In the genomic region with DNA sequence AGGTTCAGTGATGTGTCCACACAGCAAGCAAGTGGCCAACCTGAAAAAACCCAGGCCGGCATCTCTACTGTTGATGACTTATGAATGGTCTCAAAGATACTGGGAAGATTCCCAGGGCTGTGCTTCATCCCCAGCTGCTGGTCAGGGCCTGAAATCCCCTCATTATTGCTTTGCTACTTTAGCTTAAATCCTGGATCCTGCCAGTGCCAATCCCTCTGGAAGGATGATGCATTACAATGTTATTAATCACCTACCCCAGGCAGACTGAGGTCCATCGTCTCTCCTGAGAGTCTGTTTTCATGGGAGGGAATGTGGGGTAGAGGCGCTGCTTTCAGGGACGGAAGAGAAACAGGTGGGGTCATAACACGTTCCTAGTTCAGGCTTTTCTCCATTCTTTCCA, we compare ENCODE assay signal across 28 cellular contexts.
A peak's percentile ranks its signal among the peaks of the same experiment; 100 is the strongest.
DNase-seq lines count a peak whose midpoint lies in the region; ATAC-seq, FAIRE-seq and TF ChIP-seq lines count a peak whose summit lies in the region.
"Had no signal": no experiment of that assay in that cellular context is flagged by ENCODE, and none has a peak within 500 bp of the region (broad histone marks: within the 10 kb centered on the region; RNA-seq: fewer than 3 reads in every experiment).

No MANE protein-coding gene starts in this region.

- TF ChIP-seq CTCF in AG10803 (conservative IDR thresholded peaks at IDR 0.05; ENCODE audit: low read length) (no peak), H1 (IDR thresholded peaks at IDR 0.05; ENCODE audit: control extremely low read depth in 1 of 3, insufficient read depth in 1 of 3, low read depth in 1 of 3, low read length in 3 of 3) (no peak), neural progenitor cell (IDR thresholded peaks at IDR 0.05) (no peak), natural killer cell (IDR thresholded peaks at IDR 0.05) (no peak), MCF 10A (IDR thresholded peaks at IDR 0.05; ENCODE audit: unreplicated experiment) (no peak), esophagus squamous epithelium (IDR thresholded peaks at IDR 0.05) (no peak)

- H3K9ac ChIP-seq in H1 (replicated peaks in 1 of 4; ENCODE audit: extremely low read depth in 1 of 4, low read depth in 3 of 4, low read length in 3 of 4) (no peak overlapping the region), neural progenitor cell (no peak overlapping the region)

- H3K23me2 ChIP-seq in H1 (ENCODE audit: low read depth, low read length) = peaks cover 4% of the 10 kb centered on the region; the same call in 1 of the 2 replicates

- no TSS peak for BruUV-seq in MCF 10A (replicated peaks; lab: Mats Ljungman, UMichigan)

- H4K20me1 ChIP-seq in H1 (replicated peaks in 1 of 2; ENCODE audit: control insufficient read depth in 1 of 2, insufficient read depth in 2 of 2, low read length in 2 of 2) = no peaks in the 10 kb centered on the region
- no peaks in the 10 kb centered on the region for H4K20me1 ChIP-seq in neural progenitor cell (ENCODE audit: low read depth)

- CTCF ChIA-PET in H1 (lab: Charles Lee; ENCODE audit: partially characterized antibody) (interaction anchor here (3.0 kb wide), 1 partner anchor 25 kb away, joined by 11 read pairs; no protein-coding TSS in a partner anchor), MCF 10A (lab: Yijun Ruan, JAX) (no interaction called here)

- H4K91ac ChIP-seq in H1 (replicated peaks; ENCODE audit: insufficient read length, low read length) = no peak overlapping the region

- no peak for FAIRE-seq in H1 (lab: Jason Lieb, UNC)

- H3K4me1 Mint-ChIP-seq in neural progenitor cell = peaks cover 70% of the 10 kb centered on the region
- H3K4me1 Mint-ChIP-seq in natural killer cell = peaks cover 9 to 11% of the 10 kb centered on the region in 2 donors
- H3K4me1 Mint-ChIP-seq in MCF 10A (ENCODE audit: insufficient read depth, unreplicated experiment) = peaks cover 9% of the 10 kb centered on the region

- no peak overlapping the region for H2BK12ac ChIP-seq in H1 (ENCODE audit: low read depth, low read length)

- H2AK5ac ChIP-seq in H1 (ENCODE audit: low read depth, low read length) = no peak overlapping the region

- no peak overlapping the region for H2AFZ ChIP-seq in H1 (ENCODE audit: low read length)
- H2AFZ ChIP-seq in neural progenitor cell (replicated peaks) = no peak overlapping the region

- no peak overlapping the region for H3K18ac ChIP-seq in H1 (ENCODE audit: extremely low read depth, low read length)

- H3K36me3 Mint-ChIP-seq in neural progenitor cell (no peaks in the 10 kb centered on the region), natural killer cell (no peaks in the 10 kb centered on the region), MCF 10A (ENCODE audit: insufficient read depth, unreplicated experiment) (no peaks in the 10 kb centered on the region)

- H3K9me3 Mint-ChIP-seq in neural progenitor cell (peaks cover 4% of the 10 kb centered on the region), natural killer cell (no peaks in the 10 kb centered on the region), MCF 10A (ENCODE audit: unreplicated experiment) (no peaks in the 10 kb centered on the region)
- H3K9me3 Mint-ChIP-seq: naive B cell had no signal

- no peak overlapping the region for H4K5ac ChIP-seq in H1 (ENCODE audit: insufficient read length, low read depth, low read length)

- intact Hi-C loops in natural killer cell (cut with micrococcal nuclease) = no loop called here
- intact Hi-C loops in MCF 10A (cut with micrococcal nuclease) = no loop called here
- intact Hi-C loops in esophagus squamous epithelium (cut with DNase I) = no loop called here

- H3K27ac Mint-ChIP-seq in neural progenitor cell (peak overlapping the region; percentile 99), natural killer cell (no peak overlapping the region), MCF 10A (ENCODE audit: low read depth, unreplicated experiment) (no peak overlapping the region)

- 94% methylated on average over 5 of the region's 5 CpGs; no CpG with 5 or more reads in 1 of the 2 experiments for WGBS in H1 (ENCODE audit: extremely low coverage in 1 of 2, insufficient coverage in 1 of 2, insufficient read length in 1 of 2, insufficient replicate concordance in 2 of 2, low coverage in 1 of 2, low lambda C conversion rate in 2 of 2, missing lambda C conversion rate in 1 of 2), 2 experiments
- 63 to 76% methylated on average over 4 to 5 of the region's 5 CpGs for WGBS in esophagus squamous epithelium, 2 donors

- DNase-seq in AG10803 (ENCODE audit: low read depth) (peak; percentile 39), M059J (ENCODE audit: low read depth) (peak; percentile 46), H1 (ENCODE audit: low read depth in 1 of 2, low spot score in 2 of 2) (no peak), neural progenitor cell (ENCODE audit: low spot score) (no peak), natural killer cell (no peak), MCF 10A (ENCODE audit: unreplicated experiment) (no peak), GOT3 (lab: John Stamatoyannopoulos, UW) (no peak), esophagus squamous epithelium (lab: John Stamatoyannopoulos, UW) (no peak)
- DNase-seq: activated CD4-positive, alpha-beta T cell treated with anti-CD3 and anti-CD28 coated beads, Interleukin-2, amount 50 U/mL, for 4 hours; activated CD8-positive, alpha-beta memory T cell treated with anti-CD3 and anti-CD28 coated beads, Interleukin-2, amount 50 U/mL, for 4 hours; activated naive CD4-positive, alpha-beta T cell treated with anti-CD3 and anti-CD28 coated beads, Interleukin-2, amount 50 U/mL, for 16 hours; amniotic stem cell; colonic mucosa; COR-L47; DMS79; IMR-90; left ventricle myocardium inferior; mesendoderm; naive B cell; NCI-H1105; NCI-H187 treated with DMSO at 0.1 percent for 48 hours; NCI-H69; RPMI8226; spleen; T-helper 1 cell had no signal

- H2BK15ac ChIP-seq in H1 (ENCODE audit: low read length) = peak overlapping the region; percentile 53; the same call in 1 of the 2 replicates

- no peaks in the 10 kb centered on the region for H3K79me1 ChIP-seq in H1 (ENCODE audit: low read depth, low read length)

- H3K4me1 ChIP-seq in H1 (replicated peaks in 1 of 4; ENCODE audit: control insufficient read depth in 3 of 4, insufficient read depth in 4 of 4, low read length in 3 of 4) = peaks cover 5 to 21% (median 15%) of the 10 kb centered on the region in 4 experiments
- peaks cover 26% of the 10 kb centered on the region for H3K4me1 ChIP-seq in neural progenitor cell
- H3K4me1 ChIP-seq in esophagus squamous epithelium = peaks cover 16 to 38% (median 19%) of the 10 kb centered on the region in 3 donors
- H3K4me1 ChIP-seq: colonic mucosa had no signal

- no peak overlapping the region for H4K8ac ChIP-seq in H1 (ENCODE audit: extremely low read depth, insufficient read depth, low read length)

- no peak overlapping the region for H2BK20ac ChIP-seq in H1 (ENCODE audit: low read length)

- H3K36me3 ChIP-seq in H1 (ENCODE audit: control insufficient read depth in 2 of 4, insufficient read depth in 4 of 4, low read length in 3 of 4) = no peaks in the 10 kb centered on the region
- no peaks in the 10 kb centered on the region for H3K36me3 ChIP-seq in neural progenitor cell
- H3K36me3 ChIP-seq in esophagus squamous epithelium = no peaks in the 10 kb centered on the region
- H3K36me3 ChIP-seq: cardiac muscle cell, colonic mucosa, esophagus muscularis mucosa, left ventricle myocardium inferior, spleen, tibial nerve had no signal

- H3K4ac ChIP-seq in H1 (replicated peaks; ENCODE audit: insufficient read length, low read depth, low read length) = no peak overlapping the region

- H3F3A ChIP-seq in neural progenitor cell (ENCODE audit: low read depth) = peaks cover 20% of the 10 kb centered on the region

- H3K27me3 Mint-ChIP-seq in neural progenitor cell (ENCODE audit: insufficient read depth, low read depth) (peaks cover 7% of the 10 kb centered on the region), natural killer cell (ENCODE audit: low read depth in 2 of 2) (peaks cover 0 to 17% of the 10 kb centered on the region in 2 donors), MCF 10A (ENCODE audit: insufficient read depth, unreplicated experiment) (peaks cover 39% of the 10 kb centered on the region)

- no peak overlapping the region for H3K56ac ChIP-seq in H1 (replicated peaks; ENCODE audit: insufficient read length, low read depth, low read length)

- H3K27ac ChIP-seq in H1 (ENCODE audit: low read depth, low read length) (no peak overlapping the region), neural progenitor cell (no peak overlapping the region), esophagus squamous epithelium (no peak overlapping the region)
- H3K27ac ChIP-seq: cardiac muscle cell, colonic mucosa, esophagus muscularis mucosa, left ventricle myocardium inferior, spleen, tibial nerve had no signal

- TF ChIP-seq RAD21 in H1 (IDR thresholded peaks at IDR 0.05 in 1 of 2, conservative IDR thresholded peaks at IDR 0.05 in 1 of 2; ENCODE audit: low read depth in 2 of 2, low read length in 2 of 2) = no peak

- H3K79me2 ChIP-seq in H1 (ENCODE audit: control insufficient read depth in 1 of 2, insufficient read depth in 2 of 2, low read length in 2 of 2) = no peaks in the 10 kb centered on the region
- H3K79me2 ChIP-seq in neural progenitor cell (ENCODE audit: low read depth) = no peaks in the 10 kb centered on the region

- H3K4me2 ChIP-seq in H1 (ENCODE audit: insufficient read depth in 1 of 2, low read depth in 2 of 2, low read length in 2 of 2) (no peak overlapping the region), neural progenitor cell (no peak overlapping the region)

- no peak overlapping the region for H3K14ac ChIP-seq in H1 (ENCODE audit: insufficient read length)

- peaks cover 0 to 2% (median 0%) of the 10 kb centered on the region in 4 experiments; a peak in 1 of 7 replicates for H3K27me3 ChIP-seq in H1 (replicated peaks in 1 of 4; ENCODE audit: control insufficient read depth in 3 of 4, extremely low read depth in 1 of 4, insufficient read depth in 3 of 4, low read length in 3 of 4)
- no peaks in the 10 kb centered on the region for H3K27me3 ChIP-seq in neural progenitor cell
- H3K27me3 ChIP-seq in esophagus squamous epithelium = peaks cover 0 to 25% (median 0%) of the 10 kb centered on the region in 4 donors
- H3K27me3 ChIP-seq: cardiac muscle cell, colonic mucosa, esophagus muscularis mucosa had no signal

- TF ChIP-seq EP300 in H1 (IDR thresholded peaks at IDR 0.05; ENCODE audit: borderline replicate concordance in 1 of 2, low read depth in 2 of 2, low read length in 2 of 2) = no peak

- no peak for ATAC-seq in natural killer cell

- no peak overlapping the region for H2BK5ac ChIP-seq in H1 (ENCODE audit: low read depth, low read length)

- H3K9me3 ChIP-seq in H1 (ENCODE audit: insufficient read depth in 2 of 2, low read depth in 1 of 2, low read length in 1 of 2) (no peaks in the 10 kb centered on the region), neural progenitor cell (ENCODE audit: low read depth) (no peaks in the 10 kb centered on the region), esophagus squamous epithelium (no peaks in the 10 kb centered on the region)
- H3K9me3 ChIP-seq: colonic mucosa, esophagus muscularis mucosa, left ventricle myocardium inferior, spleen, tibial nerve had no signal

- no peak overlapping the region for H3K4me3 ChIP-seq in AG10803 (ENCODE audit: low read length)
- no peak overlapping the region for H3K4me3 ChIP-seq in H1 (ENCODE audit: extremely low read depth in 1 of 4, insufficient read depth in 2 of 4, low read depth in 3 of 4, low read length in 4 of 4)
- H3K4me3 ChIP-seq in neural progenitor cell = no peak overlapping the region
- H3K4me3 ChIP-seq in esophagus squamous epithelium = no peak overlapping the region
- H3K4me3 ChIP-seq: cardiac muscle cell, colonic mucosa, esophagus muscularis mucosa, left ventricle myocardium inferior, spleen, tibial nerve had no signal

- no peak overlapping the region for H2BK120ac ChIP-seq in H1 (replicated peaks; ENCODE audit: low read depth, low read length)

- H3K4me3 Mint-ChIP-seq in neural progenitor cell (peak overlapping the region; percentile 84), natural killer cell (no peak overlapping the region), MCF 10A (ENCODE audit: unreplicated experiment) (no peak overlapping the region)

- TF ChIP-seq POLR2A in H1 (IDR thresholded peaks at IDR 0.05; ENCODE audit: control extremely low read depth in 1 of 2, low read depth in 2 of 2, low read length in 2 of 2) = no peak
- no peak for TF ChIP-seq POLR2A in esophagus squamous epithelium (IDR thresholded peaks at IDR 0.05)

- POLR2A ChIA-PET in H1 (lab: Charles Lee; ENCODE audit: partially characterized antibody) (no interaction called here), MCF 10A (lab: Yijun Ruan, JAX) (no interaction called here)

- no peak overlapping the region for H3K23ac ChIP-seq in H1 (ENCODE audit: insufficient read length)

Comparison
In these comparisons a context has a peak if more than half of its experiments do, and no peak if none do; other contexts are left out.
1. DNase-seq: peak in AG10803 (single experiment) and M059J (single experiment); none in H1 (0 of 2), neural progenitor cell (single experiment), natural killer cell (single experiment), MCF 10A (single experiment), GOT3 (single experiment) and esophagus squamous epithelium (single experiment).